Comparison of ENCODE assay signal across 12 cellular contexts in the genomic region with DNA sequence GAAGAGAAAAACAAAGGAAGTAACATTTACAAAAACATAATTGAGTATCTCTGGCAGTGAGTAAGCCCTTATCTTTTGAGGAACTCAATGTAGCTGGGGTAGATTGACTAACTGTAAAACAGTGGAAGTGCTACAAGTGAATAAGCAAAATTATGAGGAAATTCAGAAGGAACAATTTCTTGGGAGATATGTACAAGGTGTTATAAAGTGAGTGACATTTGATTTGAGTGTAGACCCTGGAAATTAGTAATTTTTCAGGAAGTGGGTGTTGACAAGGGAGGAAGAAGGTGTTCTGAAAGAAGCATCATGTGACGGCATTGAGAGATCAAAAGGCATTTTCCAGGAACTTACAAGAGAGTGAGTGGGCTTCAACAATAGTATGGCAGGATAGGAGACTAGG. TPM values are rescaled to one million over a fixed set of nuclear protein-coding genes. Genes with fewer than 3 reads are reported as not detected.
DNase-seq lines count a peak whose midpoint lies in the region; ATAC-seq, FAIRE-seq and TF ChIP-seq lines count a peak whose summit lies in the region.
"Had no signal": no experiment of that assay in that cellular context is flagged by ENCODE, and none has a peak within 500 bp of the region (broad histone marks: within the 10 kb centered on the region; RNA-seq: fewer than 3 reads in every experiment).

No MANE protein-coding gene starts in this region.

- no peak for TF ChIP-seq CTCF in endothelial cell of umbilical vein (IDR thresholded peaks at IDR 0.05; ENCODE audit: extremely low read depth in 1 of 2, insufficient read depth in 1 of 2, low read depth in 1 of 2, low read length in 2 of 2)

- H3K4me2 ChIP-seq in endothelial cell of umbilical vein (ENCODE audit: insufficient read depth, low read length), result peak overlapping the region; percentile 27
- H3K4me2 ChIP-seq in mesendoderm (ENCODE audit: low read length), result no peak overlapping the region

- WGBS in small intestine, 3 donors, result 44 to 46% (median 45%) methylated on average over 1 of the region's 1 CpG
- WGBS in mesendoderm (ENCODE audit: extremely low coverage, insufficient coverage, low lambda C conversion rate), result no CpG with 5 or more reads among the region's 1 CpG

- POLR2A ChIA-PET in T-cell (lab: Charles Lee), result interaction anchor here in 1 of 2 donors (0.8 kb wide), 1 partner anchor 22 kb away, joined by 4 read pairs; the partner anchor contains the start of gene XRN2
- POLR2A ChIA-PET in endothelial cell of umbilical vein (lab: Charles Lee), result no interaction called here

- H3K9me3 ChIP-seq in endothelial cell of umbilical vein (replicated peaks; ENCODE audit: control insufficient read depth, insufficient read depth, low read length) (no peaks in the 10 kb centered on the region), small intestine (ENCODE audit: control insufficient read depth, low read depth) (no peaks in the 10 kb centered on the region)

- H4K5ac ChIP-seq in mesendoderm (ENCODE audit: low read length), result no peak overlapping the region

- peaks cover 70% of the 10 kb centered on the region for H3K4me1 Mint-ChIP-seq in activated T-cell treated with anti-CD3 and anti-CD28 coated beads, Interleukin-2, amount 50 U/mL, for 24 hours (ENCODE audit: low read depth)
- H3K4me1 Mint-ChIP-seq in T-cell, result peaks cover 63 to 67% (median 63%) of the 10 kb centered on the region in 3 donors

- peaks cover 5% of the 10 kb centered on the region for H3K9me3 Mint-ChIP-seq in activated T-cell treated with anti-CD3 and anti-CD28 coated beads, Interleukin-2, amount 50 U/mL, for 24 hours
- H3K9me3 Mint-ChIP-seq in T-cell, result no peaks in the 10 kb centered on the region
- H3K9me3 Mint-ChIP-seq: type B pancreatic cell had no signal

- ATAC-seq in T-cell (replicated peaks in 1 of 4), result peak in 3 of 4 experiments; percentile 42 to 47 (median 47)

- no peak overlapping the region for H3K27ac ChIP-seq in endothelial cell of umbilical vein (ENCODE audit: insufficient read depth, low read depth, low read length)
- peak overlapping the region in 1 of 2 donors; percentile 11 for H3K27ac ChIP-seq in small intestine (ENCODE audit: low read depth in 1 of 2, low read length in 1 of 2)
- no peak overlapping the region for H3K27ac ChIP-seq in mesendoderm (ENCODE audit: low read depth, low read length)

- H3K79me2 ChIP-seq in endothelial cell of umbilical vein (ENCODE audit: control insufficient read depth, insufficient read depth, low read length), result peaks cover 88% of the 10 kb centered on the region
- peaks cover 78% of the 10 kb centered on the region for H3K79me2 ChIP-seq in mesendoderm (ENCODE audit: control insufficient read depth, insufficient read depth, low read length)

- H3K4me3 ChIP-seq in endothelial cell of umbilical vein (replicated peaks in 1 of 3; ENCODE audit: insufficient read depth in 1 of 3, low read depth in 1 of 3, low read length in 3 of 3) (no peak overlapping the region), small intestine (ENCODE audit: low read depth in 1 of 2, low read length in 2 of 2) (no peak overlapping the region), mesendoderm (ENCODE audit: low read length) (no peak overlapping the region)

- FAIRE-seq in endothelial cell of umbilical vein (lab: Jason Lieb, UNC) (peak; percentile 55), small intestine (lab: Jason Lieb, UNC) (no peak)
- FAIRE-seq: G401.6 had no signal

- dilution Hi-C loops in endothelial cell of umbilical vein (cut with MboI; ENCODE audit: extremely low pct_ligation_motif_present, low sequenced_read_pairs), result no loop called here

- peak overlapping the region; percentile 21 for H3K4me3 Mint-ChIP-seq in activated T-cell treated with anti-CD3 and anti-CD28 coated beads, Interleukin-2, amount 50 U/mL, for 24 hours
- peak overlapping the region; percentile 18 to 58 (median 18) for H3K4me3 Mint-ChIP-seq in T-cell
- H3K4me3 Mint-ChIP-seq: type B pancreatic cell had no signal

- H3K4me1 ChIP-seq in endothelial cell of umbilical vein (ENCODE audit: control insufficient read depth, extremely low read depth, insufficient read depth, low read length) (peaks cover 34% of the 10 kb centered on the region), small intestine (ENCODE audit: control insufficient read depth in 2 of 2, insufficient read depth in 1 of 2, low read depth in 1 of 2, low read length in 1 of 2) (peaks cover 10 to 26% of the 10 kb centered on the region in 2 donors), mesendoderm (ENCODE audit: control insufficient read depth, low read depth, low read length) (peaks cover 9% of the 10 kb centered on the region)

- intact Hi-C loops in endothelial cell of umbilical vein (cut with micrococcal nuclease), result loop anchor here (2.0 kb wide), 1 partner anchor 14 kb away; no protein-coding TSS in a partner anchor

- H2AK5ac ChIP-seq in mesendoderm (ENCODE audit: low read length), result no peak overlapping the region

- no peaks in the 10 kb centered on the region for H3K9me1 ChIP-seq in endothelial cell of umbilical vein (replicated peaks; ENCODE audit: control insufficient read depth, extremely low read depth, insufficient read depth, low read length)

- peak overlapping the region; percentile 80 for H3K27ac Mint-ChIP-seq in activated T-cell treated with anti-CD3 and anti-CD28 coated beads, Interleukin-2, amount 50 U/mL, for 24 hours
- peak overlapping the region; percentile 68 to 71 for H3K27ac Mint-ChIP-seq in T-cell
- H3K27ac Mint-ChIP-seq: type B pancreatic cell had no signal

- H3K23ac ChIP-seq in mesendoderm (ENCODE audit: low read length), result no peak overlapping the region

- TF ChIP-seq POLR2A in endothelial cell of umbilical vein (IDR thresholded peaks at IDR 0.05; ENCODE audit: low read depth, low read length), result no peak

- H3K36me3 ChIP-seq in endothelial cell of umbilical vein (ENCODE audit: control insufficient read depth in 2 of 2, extremely low read depth in 1 of 2, insufficient read depth in 2 of 2, low read length in 2 of 2), result no peaks in the 10 kb centered on the region
- H3K36me3 ChIP-seq in small intestine (ENCODE audit: control insufficient read depth in 2 of 2, insufficient read depth in 2 of 2, low read length in 2 of 2), result peaks cover 0 to 3% of the 10 kb centered on the region in 2 donors
- no peaks in the 10 kb centered on the region for H3K36me3 ChIP-seq in mesendoderm (ENCODE audit: control insufficient read depth, insufficient read depth, low read length)

- H3K27me3 ChIP-seq in endothelial cell of umbilical vein (ENCODE audit: control insufficient read depth in 2 of 2, insufficient read depth in 2 of 2, low read length in 2 of 2), result no peaks in the 10 kb centered on the region
- no peaks in the 10 kb centered on the region for H3K27me3 ChIP-seq in small intestine (ENCODE audit: control insufficient read depth in 2 of 2, insufficient read depth in 2 of 2, low read length in 2 of 2)
- no peaks in the 10 kb centered on the region for H3K27me3 ChIP-seq in mesendoderm (ENCODE audit: insufficient read depth, low read length, poor library complexity)

- H3K36me3 Mint-ChIP-seq in activated T-cell treated with anti-CD3 and anti-CD28 coated beads, Interleukin-2, amount 50 U/mL, for 24 hours (ENCODE audit: low read depth), result peaks cover 69% of the 10 kb centered on the region
- peaks cover 39% of the 10 kb centered on the region for H3K36me3 Mint-ChIP-seq in T-cell

- no peak overlapping the region for H2BK120ac ChIP-seq in mesendoderm (ENCODE audit: low read depth, low read length)

- no peak overlapping the region for H3K56ac ChIP-seq in mesendoderm (ENCODE audit: low read length)

- no peak overlapping the region for H4K8ac ChIP-seq in mesendoderm (ENCODE audit: low read depth, low read length)

- no peaks in the 10 kb centered on the region for H3K27me3 Mint-ChIP-seq in activated T-cell treated with anti-CD3 and anti-CD28 coated beads, Interleukin-2, amount 50 U/mL, for 24 hours
- no peaks in the 10 kb centered on the region for H3K27me3 Mint-ChIP-seq in T-cell
- H3K27me3 Mint-ChIP-seq: type B pancreatic cell had no signal

- H3K9ac ChIP-seq in endothelial cell of umbilical vein (replicated peaks; ENCODE audit: extremely low read depth, insufficient read depth, low read length) (no peak overlapping the region), mesendoderm (ENCODE audit: low read length) (no peak overlapping the region)

- H3K18ac ChIP-seq in mesendoderm (ENCODE audit: low read length), result no peak overlapping the region

- peaks cover 8% of the 10 kb centered on the region for H3K79me1 ChIP-seq in mesendoderm (ENCODE audit: low read length)

- H2BK5ac ChIP-seq in mesendoderm (ENCODE audit: low read length), result no peak overlapping the region

- CTCF ChIA-PET in T-cell (lab: Charles Lee) (no interaction called here), endothelial cell of umbilical vein (lab: Charles Lee) (interaction anchor here (1.2 kb wide), 1 partner anchor 89 kb away, joined by 4 read pairs; no protein-coding TSS in a partner anchor)

- DNase-seq in activated T-cell treated with anti-CD3 and anti-CD28 coated beads, Interleukin-2, amount 50 U/mL, for 24 hours, result no peak
- DNase-seq in activated T-cell treated with anti-CD3 and anti-CD28 coated beads, Interleukin-2, amount 50 U/mL, for 1 hour, result no peak
- DNase-seq in T-cell (no peak), endothelial cell of umbilical vein (ENCODE audit: low read depth, low spot score) (peak; percentile 60), small intestine (peak; percentile 37), mesendoderm (no peak), NCI-H1694 (lab: John Stamatoyannopoulos, UW) (no peak)
- DNase-seq in stimulated activated CD4-positive, alpha-beta T cell treated with anti-CD3 and anti-CD28 coated beads, Interleukin-4, amount 100 ng/mL, for 1 hour, result no peak
- DNase-seq: NCI-H2227 treated with DMSO at 0.1 percent for 48 hours; stimulated activated CD4-positive, alpha-beta T cell treated with anti-CD3 and anti-CD28 coated beads, Interleukin-4, amount 100 ng/mL, for 4 hours had no signal

- no TSS peak for BruUV-seq in endothelial cell of umbilical vein (replicated peaks; lab: Mats Ljungman, UMichigan)

- no peak overlapping the region for H2AFZ ChIP-seq in endothelial cell of umbilical vein (ENCODE audit: low read depth, low read length)

- H4K20me1 ChIP-seq in endothelial cell of umbilical vein (replicated peaks; ENCODE audit: control insufficient read depth, extremely low read depth, insufficient read depth, low read length), result peaks cover 6% of the 10 kb centered on the region

- no peak overlapping the region for H2BK15ac ChIP-seq in mesendoderm (replicated peaks; ENCODE audit: low read depth)

- no peak overlapping the region for H3K4ac ChIP-seq in mesendoderm (ENCODE audit: low read depth, low read length)

RNA-seq across cellular contexts. Expression of gene XRN2, which starts 22.2 kb away (rescaled TPM):
- total RNA-seq in T-cell, result 10 to 100 TPM; 46.3 to 62.0 (median 49.7) TPM
- total RNA-seq in endothelial cell of umbilical vein, result 62.5 and 66.6 TPM in 2 replicates
- 25.4 and 32.3 TPM in 2 replicates for polyA plus RNA-seq in endothelial cell of umbilical vein
- polyA plus RNA-seq in endothelial cell of umbilical vein (2011; cell fraction: cytosol; rRNA removed), result 44.0 and 49.3 TPM in 2 replicates
- 60.5 and 68.3 TPM in 2 replicates for polyA plus RNA-seq in endothelial cell of umbilical vein (2011; cell fraction: nucleus; rRNA removed)
- polyA plus RNA-seq in endothelial cell of umbilical vein (2012), result 57.0 and 78.8 TPM in 2 replicates
- polyA minus RNA-seq in endothelial cell of umbilical vein, result 38.2 and 39.4 TPM in 2 replicates
- 14.1 TPM for polyA minus RNA-seq in endothelial cell of umbilical vein (2011; cell fraction: cytosol; rRNA and poly(A)+ RNA removed)
- polyA minus RNA-seq in endothelial cell of umbilical vein (2011; cell fraction: nucleus; rRNA and poly(A)+ RNA removed), result 30.7 and 38.6 TPM in 2 replicates
- polyA plus RNA-seq in small intestine, result 10 to 100 TPM; 21.9 to 30.4 (median 22.1) TPM
- 108 TPM for polyA plus RNA-seq in mesendoderm (2013, experiment 1 of 2)
- polyA plus RNA-seq in mesendoderm (2013, experiment 2 of 2), result 108 TPM

Comparison
In these comparisons a context has a peak if more than half of its experiments do, and no peak if none do; other contexts are left out.
1. DNase-seq: peak in endothelial cell of umbilical vein (single experiment) and small intestine (single experiment); none in activated T-cell treated with anti-CD3 and anti-CD28 coated beads, Interleukin-2, amount 50 U/mL, for 24 hours (single experiment), activated T-cell treated with anti-CD3 and anti-CD28 coated beads, Interleukin-2, amount 50 U/mL, for 1 hour (single experiment), T-cell (0 of 34), mesendoderm (single experiment), stimulated activated CD4-positive, alpha-beta T cell treated with anti-CD3 and anti-CD28 coated beads, Interleukin-4, amount 100 ng/mL, for 1 hour (single experiment) and NCI-H1694 (single experiment).